19 cellular contexts compared by ENCODE assay signal in genomic region chr6:94953867-94954631, GRCh38.
"Had no signal": no experiment of that assay in that cellular context is flagged by ENCODE, and none has a peak within 500 bp of the region (broad histone marks: within the 10 kb centered on the region; RNA-seq: fewer than 3 reads in every experiment).

No MANE protein-coding gene starts in this region.

- H3K27ac ChIP-seq: coronary artery, left ventricle myocardium inferior, neural progenitor cell, tibial artery, uterus had no signal

- H3K9me3 Mint-ChIP-seq: naive B cell; neural progenitor cell; stimulated activated effector memory CD8-positive, alpha-beta T cell treated with anti-CD3 and anti-CD28 coated beads, Interleukin-12 subunit alpha, Interleukin-12 subunit beta, amount 100 ng/mL, for 72 hours had no signal

- DNase-seq: activated B cell treated with CpG ODN at 0.5 μM for 24 hours; activated CD4-positive, alpha-beta T cell treated with anti-CD3 and anti-CD28 coated beads for 48 hours; activated CD8-positive, alpha-beta memory T cell treated with anti-CD3 and anti-CD28 coated beads, Interleukin-2, amount 50 U/mL, for 48 hours; activated CD8-positive, alpha-beta T cell treated with anti-CD3 and anti-CD28 coated beads, Interleukin-2, amount 10 ng/mL, durations not matched to agents 7 days and 5 days; activated gamma-delta T cell treated with Interleukin-2 at 50 U/mL for 16 hours; amniotic stem cell; hippocampal formation; kidney; left ventricle myocardium inferior; naive B cell; stimulated activated CD4-positive, alpha-beta T cell treated with anti-CD3 and anti-CD28 coated beads, Interleukin-12 subunit alpha, Interleukin-12 subunit beta, amount 100 ng/mL, for 4 hours; stimulated activated CD4-positive, alpha-beta T cell treated with anti-CD3 and anti-CD28 coated beads, Interleukin-2, amount 100 ng/mL, for 24 hours; tibial artery; uterus had no signal

- H3K36me3 ChIP-seq: left ventricle myocardium inferior, neural progenitor cell, tibial artery, uterus had no signal

- H3K4me2 ChIP-seq: neural progenitor cell had no signal

- H3K4me3 Mint-ChIP-seq: activated B cell treated with CpG ODN at 0.5 μM for 24 hours; activated CD8-positive, alpha-beta T cell treated with anti-CD3 and anti-CD28 coated beads, Interleukin-2, amount 10 ng/mL, durations not matched to agents 7 days and 5 days; activated naive CD8-positive, alpha-beta T cell; naive B cell; neural progenitor cell; stimulated activated effector memory CD8-positive, alpha-beta T cell treated with anti-CD3 and anti-CD28 coated beads, Interleukin-12 subunit alpha, Interleukin-12 subunit beta, amount 100 ng/mL, for 72 hours had no signal

- H3K4me1 Mint-ChIP-seq: activated B cell treated with CpG ODN at 0.5 μM for 24 hours; naive B cell; neural progenitor cell; stimulated activated effector memory CD8-positive, alpha-beta T cell treated with anti-CD3 and anti-CD28 coated beads, Interleukin-12 subunit alpha, Interleukin-12 subunit beta, amount 100 ng/mL, for 72 hours had no signal

- H3K9ac ChIP-seq: neural progenitor cell had no signal

- H3K9me3 ChIP-seq: tibial artery, uterus had no signal

- H2AFZ ChIP-seq: neural progenitor cell had no signal

- H3K36me3 Mint-ChIP-seq: activated naive CD8-positive, alpha-beta T cell; naive B cell; neural progenitor cell; stimulated activated effector memory CD8-positive, alpha-beta T cell treated with anti-CD3 and anti-CD28 coated beads, Interleukin-12 subunit alpha, Interleukin-12 subunit beta, amount 100 ng/mL, for 72 hours had no signal

- H3K4me3 ChIP-seq: coronary artery, left ventricle myocardium inferior, neural progenitor cell, tibial artery, uterus had no signal

- H3K27ac Mint-ChIP-seq: activated B cell treated with CpG ODN at 0.5 μM for 24 hours; activated CD8-positive, alpha-beta T cell treated with anti-CD3 and anti-CD28 coated beads, Interleukin-2, amount 10 ng/mL, durations not matched to agents 7 days and 5 days; activated naive CD8-positive, alpha-beta T cell; neural progenitor cell; stimulated activated effector memory CD8-positive, alpha-beta T cell treated with anti-CD3 and anti-CD28 coated beads, Interleukin-12 subunit alpha, Interleukin-12 subunit beta, amount 100 ng/mL, for 72 hours had no signal

- H3K27me3 ChIP-seq: neural progenitor cell, tibial artery, uterus had no signal

- H3K27me3 Mint-ChIP-seq: activated B cell treated with CpG ODN at 0.5 μM for 24 hours; activated naive CD8-positive, alpha-beta T cell; naive B cell had no signal

- ATAC-seq: activated CD8-positive, alpha-beta T cell treated with anti-CD3 and anti-CD28 coated beads, Interleukin-2, amount 10 ng/mL, durations not matched to agents 7 days and 5 days; esophagus mucosa; stimulated activated effector memory CD8-positive, alpha-beta T cell treated with anti-CD3 and anti-CD28 coated beads, Interleukin-12 subunit alpha, Interleukin-12 subunit beta, amount 100 ng/mL, for 72 hours had no signal

- H3K4me1 ChIP-seq: left ventricle myocardium inferior, neural progenitor cell, tibial artery, uterus had no signal
